Comparison of ENCODE assay signal across 28 cellular contexts in genomic region chr2:68235090-68235489, GRCh38. TPM values are rescaled to one million over a fixed set of nuclear protein-coding genes. Genes with fewer than 3 reads are reported as not detected.
A peak's percentile ranks its signal among the peaks of the same experiment; 100 is the strongest.
DNase-seq lines count a peak whose midpoint lies in the region; ATAC-seq, FAIRE-seq and TF ChIP-seq lines count a peak whose summit lies in the region.
"Had no signal": no experiment of that assay in that cellular context is flagged by ENCODE, and none has a peak within 500 bp of the region (broad histone marks: within the 10 kb centered on the region; RNA-seq: fewer than 3 reads in every experiment).

No MANE protein-coding gene starts in this region.

- WGBS in SK-N-SH (ENCODE audit: low lambda C conversion rate), result 91% methylated on average over 1 of the region's 1 CpG

- H3K4me1 ChIP-seq in SK-N-SH (ENCODE audit: control insufficient read depth in 1 of 2, insufficient read depth in 2 of 2, low read depth in 1 of 2, low read length in 1 of 2), result peaks cover 25 to 46% of the 10 kb centered on the region in 2 experiments; a peak in 3 of 4 replicates
- peaks cover 48% of the 10 kb centered on the region for H3K4me1 ChIP-seq in keratinocyte (ENCODE audit: control insufficient read depth, extremely low read depth, insufficient read depth, low read length)
- peaks cover 97% of the 10 kb centered on the region for H3K4me1 ChIP-seq in left ventricle myocardium inferior

- H3K36me3 ChIP-seq in SK-N-SH (replicated peaks in 1 of 2; ENCODE audit: control insufficient read depth in 1 of 2, insufficient read depth in 2 of 2, low read length in 1 of 2), result peaks cover 0 to 4% of the 10 kb centered on the region in 2 experiments
- peaks cover 0 to 3% of the 10 kb centered on the region in 2 experiments for H3K36me3 ChIP-seq in keratinocyte (ENCODE audit: control insufficient read depth in 2 of 2, extremely low read depth in 1 of 2, insufficient read depth in 2 of 2, low read length in 2 of 2)
- no peaks in the 10 kb centered on the region for H3K36me3 ChIP-seq in left ventricle myocardium inferior

- intact Hi-C loops in CD4-positive, alpha-beta T cell (cut with DNase I, micrococcal nuclease), result no loop called here
- intact Hi-C loops in left ventricle myocardium inferior (cut with micrococcal nuclease), result no loop called here

- H3K4me3 Mint-ChIP-seq in CD4-positive, alpha-beta T cell, result no peak overlapping the region
- H3K4me3 Mint-ChIP-seq: B cell, CD14-positive monocyte, HFFc6 had no signal

- POLR2A ChIA-PET in SK-N-SH (lab: Yijun Ruan, JAX), result interaction anchor here (0.9 kb wide), 1 partner anchor 77 kb away, joined by 3 read pairs; the partner anchor contains the start of gene PNO1
- POLR2A ChIA-PET in CD4-positive, alpha-beta T cell (lab: Charles Lee), result no interaction called here

- H3K27ac Mint-ChIP-seq in CD4-positive, alpha-beta T cell, result peak overlapping the region; percentile 18
- H3K27ac Mint-ChIP-seq: B cell, HFFc6, IgD-negative memory B cell had no signal

- peaks cover 28% of the 10 kb centered on the region for H3F3A ChIP-seq in SK-N-SH (replicated peaks; ENCODE audit: insufficient read depth)

- TF ChIP-seq CTCF in SK-N-SH (IDR thresholded peaks at IDR 0.05) (no peak), keratinocyte (optimal IDR thresholded peaks at IDR 0.05 in 1 of 3, IDR thresholded peaks at IDR 0.05 in 1 of 3, conservative IDR thresholded peaks at IDR 0.05 in 1 of 3; ENCODE audit: extremely low read depth in 1 of 3, insufficient read depth in 2 of 3, low read length in 3 of 3) (no peak), left ventricle myocardium inferior (IDR thresholded peaks at IDR 0.05; ENCODE audit: borderline replicate concordance) (no peak)
- TF ChIP-seq CTCF in CD4-positive, alpha-beta T cell (IDR thresholded peaks at IDR 0.05), result no peak

- H3K27ac ChIP-seq in SK-N-SH (ENCODE audit: low read depth in 2 of 2, low read length in 1 of 2) (no peak overlapping the region), keratinocyte (ENCODE audit: control insufficient read depth, insufficient read depth, low read length) (no peak overlapping the region), left ventricle myocardium inferior (replicated peaks) (no peak overlapping the region)
- H3K27ac ChIP-seq in CD4-positive, alpha-beta T cell (ENCODE audit: low read depth, low read length), result no peak overlapping the region
- H3K27ac ChIP-seq: 22Rv1, KMS-11 had no signal

- TF ChIP-seq EP300 in SK-N-SH (IDR thresholded peaks at IDR 0.05; ENCODE audit: borderline replicate concordance in 1 of 2, low read depth in 1 of 2, low read length in 1 of 2), result peak in 1 of 2 experiments; percentile 31; a peak in 1 of 4 replicates

- peaks cover 98% of the 10 kb centered on the region for H3K79me2 ChIP-seq in SK-N-SH (ENCODE audit: insufficient read depth)
- peaks cover 99% of the 10 kb centered on the region for H3K79me2 ChIP-seq in keratinocyte (ENCODE audit: control insufficient read depth, insufficient read depth, low read length)

- H3K4me3 ChIP-seq in SK-N-SH (ENCODE audit: low read depth in 2 of 2, low read length in 1 of 2), result no peak overlapping the region
- H3K4me3 ChIP-seq in keratinocyte (ENCODE audit: control insufficient read depth in 2 of 3, extremely low read depth in 1 of 3, insufficient read depth in 2 of 3, low read depth in 1 of 3, low read length in 3 of 3), result no peak overlapping the region
- H3K4me3 ChIP-seq in left ventricle myocardium inferior, result no peak overlapping the region
- H3K4me3 ChIP-seq: GM23248 had no signal

- no peak overlapping the region for H3K9ac ChIP-seq in SK-N-SH
- H3K9ac ChIP-seq in keratinocyte (ENCODE audit: control insufficient read depth, extremely low read depth, insufficient read depth, low read length), result no peak overlapping the region
- H3K9ac ChIP-seq: GM23248, KMS-11 had no signal

- dilution Hi-C loops in keratinocyte (cut with MboI; ENCODE audit: extremely low pct_ligation_motif_present, low sequenced_read_pairs), result no loop called here

- CTCF ChIA-PET in SK-N-SH (lab: Yijun Ruan, JAX), result interaction anchor here (1.4 to 4.4 kb wide), 5 partner anchors 9 to 113 kb away, joined by 6 to 17 read pairs (median 10); no protein-coding TSS in a partner anchor
- CTCF ChIA-PET in CD4-positive, alpha-beta T cell (lab: Charles Lee), result interaction anchor here (2.7 kb wide), 1 partner anchor 9 kb away, joined by 7 read pairs; no protein-coding TSS in a partner anchor

- no peaks in the 10 kb centered on the region for H3K9me1 ChIP-seq in keratinocyte (ENCODE audit: control insufficient read depth, extremely low read depth, insufficient read depth, low read length)

- ATAC-seq in SK-N-SH treated with all-trans-retinoic acid at 6 μM for 48 hours (no peak), GM19397 (IDR thresholded peaks at IDR 0.05; ENCODE audit: unreplicated experiment) (no peak)
- ATAC-seq in CD4-positive, alpha-beta T cell (ENCODE audit: poor library complexity), result no peak

- no peaks in the 10 kb centered on the region for H3K9me3 Mint-ChIP-seq in CD4-positive, alpha-beta T cell
- H3K9me3 Mint-ChIP-seq: HFFc6, IgD-negative memory B cell had no signal

- peaks cover 6% of the 10 kb centered on the region for H3K36me3 Mint-ChIP-seq in CD4-positive, alpha-beta T cell (ENCODE audit: low read depth)

- TF ChIP-seq RAD21 in SK-N-SH (IDR thresholded peaks at IDR 0.05; ENCODE audit: low read length), result no peak

- peaks cover 94% of the 10 kb centered on the region for H4K20me1 ChIP-seq in SK-N-SH (ENCODE audit: insufficient read depth)
- H4K20me1 ChIP-seq in keratinocyte (ENCODE audit: control insufficient read depth, extremely low read depth, insufficient read depth, low read length), result peaks cover 21% of the 10 kb centered on the region

- H2AFZ ChIP-seq in SK-N-SH (ENCODE audit: low read depth), result no peak overlapping the region
- H2AFZ ChIP-seq in keratinocyte (ENCODE audit: control insufficient read depth, low read length), result no peak overlapping the region
- H2AFZ ChIP-seq: GM23248 had no signal

- no peaks in the 10 kb centered on the region for H3K9me3 ChIP-seq in SK-N-SH
- no peaks in the 10 kb centered on the region for H3K9me3 ChIP-seq in CD4-positive, alpha-beta T cell (ENCODE audit: control insufficient read depth, low read length)
- H3K9me3 ChIP-seq in keratinocyte (ENCODE audit: control insufficient read depth, low read depth, low read length), result no peaks in the 10 kb centered on the region
- H3K9me3 ChIP-seq in left ventricle myocardium inferior (replicated peaks), result no peaks in the 10 kb centered on the region

- peaks cover 87% of the 10 kb centered on the region for H3K4me1 Mint-ChIP-seq in CD4-positive, alpha-beta T cell (ENCODE audit: low read depth)

- H3K9me2 ChIP-seq in SK-N-SH, result no peaks in the 10 kb centered on the region

- no peak for FAIRE-seq in keratinocyte (lab: Jason Lieb, UNC)
- FAIRE-seq: GM12892, GM19239 had no signal

- H3K4me2 ChIP-seq in SK-N-SH (no peak overlapping the region), keratinocyte (ENCODE audit: control insufficient read depth, extremely low read depth, insufficient read depth, low read depth, low read length) (peak overlapping the region; percentile 2)
- H3K4me2 ChIP-seq: KMS-11 had no signal

- DNase-seq in SK-N-SH (no peak), NCI-H226 (peak; percentile 39), keratinocyte (ENCODE audit: low read depth, low spot score) (no peak), NCI-H345 (lab: John Stamatoyannopoulos, UW) (no peak), left ventricle myocardium inferior (no peak)
- no peak for DNase-seq in CD4-positive, alpha-beta T cell
- DNase-seq: DMS153, DND-41, GM23248, H7, HFFc6, NCI-H1092, NCI-H1417 treated with DMSO at 0.1 percent for 48 hours, NCI-H1694 treated with DMSO at 0.1 percent for 48 hours, NCI-H2171, NCI-H524, Right ventricle myocardium superior, RPMI8226, SW 1271 had no signal

- no peaks in the 10 kb centered on the region for H3K27me3 Mint-ChIP-seq in CD4-positive, alpha-beta T cell
- H3K27me3 Mint-ChIP-seq: B cell, IgD-negative memory B cell had no signal

- H3K27me3 ChIP-seq in SK-N-SH (ENCODE audit: insufficient read depth) (no peaks in the 10 kb centered on the region), keratinocyte (ENCODE audit: control insufficient read depth, extremely low read depth, insufficient read depth, low read length) (no peaks in the 10 kb centered on the region), left ventricle myocardium inferior (ENCODE audit: low read depth) (no peaks in the 10 kb centered on the region)
- H3K27me3 ChIP-seq in CD4-positive, alpha-beta T cell (ENCODE audit: control insufficient read depth, insufficient read depth, low read length), result no peaks in the 10 kb centered on the region

TF ChIP-seq in SK-N-SH treated with all-trans-retinoic acid at 6 μM for 48 hours, 23 proteins besides CTCF, POLR2A, EP300 and RAD21 (continues in another document):
- TF ChIP-seq ISL1 (CRISPR knock-in tag; IDR thresholded peaks at IDR 0.05), result peak; percentile 57

TF ChIP-seq in SK-N-SH, 30 proteins besides CTCF, POLR2A, EP300 and RAD21:
- TF ChIP-seq RFX5 (IDR thresholded peaks at IDR 0.05; ENCODE audit: low read length) (no peak), FOSL2 (IDR thresholded peaks at IDR 0.05; ENCODE audit: borderline replicate concordance, low read depth) (no peak), POLR2AphosphoS5 (IDR thresholded peaks at IDR 0.05; ENCODE audit: low read depth, low read length) (no peak; the same call in 1 of the 2 replicates), RCOR1 (IDR thresholded peaks at IDR 0.05; ENCODE audit: low read length) (no peak)
TF ChIP-seq in SK-N-SH: peak in this region for 0.

RNA-seq across cellular contexts. Expression of gene PPP3R1, which starts 17.2 kb away (rescaled TPM):
- polyA plus RNA-seq in SK-N-SH (2012; rRNA removed) (12.0 and 13.8 TPM in 2 replicates), keratinocyte (10.1 to 28.5 TPM (median 21.6 TPM) in 3 replicates)
- 27.6 and 31.0 TPM in 2 replicates for polyA plus RNA-seq in SK-N-SH (2012; cell fraction: cytosol; rRNA removed)
- 5.6 and 12.8 TPM in 2 replicates for polyA plus RNA-seq in SK-N-SH (2012; cell fraction: nucleus; rRNA removed)
- total RNA-seq in CD4-positive, alpha-beta T cell, result 10 to 100 TPM; 69.8 to 70.3 TPM
- polyA plus RNA-seq in keratinocyte (2011; ENCODE audit: low read depth), result 36.9 TPM
- polyA plus RNA-seq in keratinocyte (2011; cell fraction: cytosol; rRNA removed), result 14.2 and 29.6 TPM in 2 replicates
- 15.9 and 20.8 TPM in 2 replicates for polyA plus RNA-seq in keratinocyte (2011; cell fraction: nucleus; rRNA removed)
- polyA plus RNA-seq in keratinocyte (2012; ENCODE audit: low replicate concordance), result 29.9 and 37.5 TPM in 2 replicates
- 5.2 to 31.0 TPM (median 12.3 TPM) in 3 replicates for polyA minus RNA-seq in keratinocyte
- polyA minus RNA-seq in keratinocyte (2011; cell fraction: cytosol; rRNA and poly(A)+ RNA removed), result 22.6 TPM
- polyA minus RNA-seq in keratinocyte (2011; cell fraction: nucleus; rRNA and poly(A)+ RNA removed), result 13.1 and 22.5 TPM in 2 replicates
- total RNA-seq in left ventricle myocardium inferior, result 34.6 TPM
